8 cellular contexts compared by ENCODE assay signal in the genomic region with DNA sequence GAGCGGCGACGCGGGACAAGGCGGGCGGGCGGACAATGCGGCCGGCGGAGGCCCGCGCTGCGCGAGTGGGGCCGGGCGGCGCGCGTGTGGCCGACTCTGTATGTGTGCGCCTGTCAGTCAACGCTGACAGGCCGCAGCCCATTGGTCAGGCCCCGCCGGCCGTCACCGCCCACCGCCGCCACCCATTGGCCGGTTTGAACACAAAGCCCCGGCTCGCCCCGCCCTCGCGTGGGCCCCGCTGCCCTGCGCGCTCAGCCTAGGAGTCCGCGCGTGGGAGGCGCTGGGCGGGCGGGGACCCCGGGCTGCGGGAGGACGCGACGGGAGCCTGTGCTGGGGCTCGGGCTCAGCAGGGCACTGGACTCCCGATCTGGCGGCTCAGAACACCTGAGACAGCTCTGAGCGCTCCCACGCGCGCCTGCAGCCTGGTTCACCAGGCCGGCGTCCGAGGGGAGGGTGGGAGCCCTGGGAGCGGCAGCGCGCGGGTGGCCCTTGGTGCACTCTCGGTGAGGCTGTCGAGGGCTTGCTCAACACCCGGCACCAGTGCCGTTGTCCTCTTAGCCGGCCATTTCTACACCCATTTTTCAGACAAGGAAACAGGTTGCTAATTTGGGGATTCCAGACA. TPM values are rescaled to one million over a fixed set of nuclear protein-coding genes. Genes with fewer than 3 reads are reported as not detected.
DNase-seq lines count a peak whose midpoint lies in the region; ATAC-seq and TF ChIP-seq lines count a peak whose summit lies in the region.

A gene with protein sequence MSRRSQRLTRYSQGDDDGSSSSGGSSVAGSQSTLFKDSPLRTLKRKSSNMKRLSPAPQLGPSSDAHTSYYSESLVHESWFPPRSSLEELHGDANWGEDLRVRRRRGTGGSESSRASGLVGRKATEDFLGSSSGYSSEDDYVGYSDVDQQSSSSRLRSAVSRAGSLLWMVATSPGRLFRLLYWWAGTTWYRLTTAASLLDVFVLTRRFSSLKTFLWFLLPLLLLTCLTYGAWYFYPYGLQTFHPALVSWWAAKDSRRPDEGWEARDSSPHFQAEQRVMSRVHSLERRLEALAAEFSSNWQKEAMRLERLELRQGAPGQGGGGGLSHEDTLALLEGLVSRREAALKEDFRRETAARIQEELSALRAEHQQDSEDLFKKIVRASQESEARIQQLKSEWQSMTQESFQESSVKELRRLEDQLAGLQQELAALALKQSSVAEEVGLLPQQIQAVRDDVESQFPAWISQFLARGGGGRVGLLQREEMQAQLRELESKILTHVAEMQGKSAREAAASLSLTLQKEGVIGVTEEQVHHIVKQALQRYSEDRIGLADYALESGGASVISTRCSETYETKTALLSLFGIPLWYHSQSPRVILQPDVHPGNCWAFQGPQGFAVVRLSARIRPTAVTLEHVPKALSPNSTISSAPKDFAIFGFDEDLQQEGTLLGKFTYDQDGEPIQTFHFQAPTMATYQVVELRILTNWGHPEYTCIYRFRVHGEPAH (minus strand): TSS at position 88 of the 622 bp plus-strand sequence. CDS start 3,370 bp downstream, outside the sequence.

- CTCF ChIA-PET in activated B cell treated with CpG ODN at 0.5 μM for 24 hours (lab: Charles Lee), result interaction anchor here (1.2 kb wide), 1 partner anchor 10 kb away, joined by 7 read pairs; no protein-coding TSS in a partner anchor

- no peaks in the 10 kb centered on the region for H3K9me3 Mint-ChIP-seq in activated B cell treated with CpG ODN at 0.5 μM for 24 hours

- no peaks in the 10 kb centered on the region for H3K27me3 Mint-ChIP-seq in activated B cell treated with CpG ODN at 0.5 μM for 24 hours

- ATAC-seq in HG02642 (IDR thresholded peaks at IDR 0.05; ENCODE audit: poor library complexity, unreplicated experiment) (peak; percentile 73), activated B cell treated with CpG ODN at 0.5 μM for 24 hours (ENCODE audit: low read depth) (peak; percentile 75)

- H3K4me3 ChIP-seq in cardiac fibroblast (replicated peaks in 1 of 2; ENCODE audit: low read depth in 2 of 2, low read length in 2 of 2), result peak within 1 kb of the TSS; percentile 46 to 65

- H3K4me1 Mint-ChIP-seq in activated B cell treated with CpG ODN at 0.5 μM for 24 hours, result peaks cover 71% of the 10 kb centered on the region

- DNase-seq in NCI-H187 (lab: John Stamatoyannopoulos, UW), result peak; percentile 40 to 62
- no peak for DNase-seq in NCI-H187 treated with DMSO at 0.1 percent for 48 hours (lab: John Stamatoyannopoulos, UW)
- peak; percentile 19 for DNase-seq in NCI-H1694 treated with DMSO at 0.1 percent for 48 hours (lab: John Stamatoyannopoulos, UW)
- DNase-seq in activated B cell treated with CpG ODN at 0.5 μM for 24 hours, result peak; percentile 92
- DNase-seq in cardiac fibroblast (ENCODE audit: low read depth in 2 of 2), result peak; percentile 83 to 88
- DNase-seq in inferior parietal cortex (ENCODE audit: extremely low spot score), result peak; percentile 93
- DNase-seq in smooth muscle cell of the brain vasculature (ENCODE audit: low read depth, low spot score), result peak; percentile 43

- intact Hi-C loops in activated B cell treated with CpG ODN at 0.5 μM for 24 hours (cut with micrococcal nuclease), result loop anchor here (1.0 to 5.0 kb wide), 5 partner anchors 34 to 561 kb away; a partner anchor contains a TSS

- POLR2A ChIA-PET in activated B cell treated with CpG ODN at 0.5 μM for 24 hours (lab: Charles Lee), result interaction anchor here (0.5 to 3.6 kb wide), 5 partner anchors 22 to 1288 kb away, joined by 4 to 16 read pairs (median 4); a partner anchor contains a TSS

- peaks cover 23% of the 10 kb centered on the region for H3K36me3 Mint-ChIP-seq in activated B cell treated with CpG ODN at 0.5 μM for 24 hours (ENCODE audit: low read depth)

- peak within 1 kb of the TSS; percentile 92 for H3K4me3 Mint-ChIP-seq in activated B cell treated with CpG ODN at 0.5 μM for 24 hours

- H3K27ac Mint-ChIP-seq in activated B cell treated with CpG ODN at 0.5 μM for 24 hours, result peak within 1 kb of the TSS; percentile 99

- TF ChIP-seq CTCF in activated B cell treated with CpG ODN at 0.5 μM for 24 hours (IDR thresholded peaks at IDR 0.05), result no peak
- TF ChIP-seq CTCF in cardiac fibroblast (IDR thresholded peaks at IDR 0.05; ENCODE audit: low read depth, low read length), result no peak

RNA-seq across cellular contexts. Expression of the gene that starts here (rescaled TPM):
- total RNA-seq in activated B cell treated with CpG ODN at 0.5 μM for 24 hours, result 122 and 146 TPM in 2 replicates
